Comparison of ENCODE assay signal across 10 cellular contexts in the genomic region with DNA sequence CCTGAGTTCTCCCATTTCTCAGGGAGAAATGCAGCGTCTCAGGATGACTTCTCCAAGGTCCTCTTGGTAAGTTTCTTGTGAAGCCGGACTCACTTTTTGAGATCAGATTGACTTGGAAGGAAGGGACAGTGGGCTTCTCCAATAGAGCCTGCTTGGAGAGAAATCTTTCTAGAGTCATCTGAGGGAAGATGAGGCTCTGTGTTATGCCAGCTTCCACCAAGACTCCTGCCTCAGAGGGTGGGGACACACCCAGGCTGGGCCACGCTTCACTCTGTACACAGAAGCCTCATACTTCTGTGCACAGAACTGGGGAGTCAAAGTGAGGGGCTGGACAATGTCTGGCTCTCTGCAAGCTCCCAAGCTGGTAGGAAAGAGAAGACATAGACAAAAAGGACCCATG. TPM values are rescaled to one million over a fixed set of nuclear protein-coding genes. Genes with fewer than 3 reads are reported as not detected.
A peak's percentile ranks its signal among the peaks of the same experiment; 100 is the strongest.
DNase-seq lines count a peak whose midpoint lies in the region; ATAC-seq and TF ChIP-seq lines count a peak whose summit lies in the region.
"Had no signal": no experiment of that assay in that cellular context is flagged by ENCODE, and none has a peak within 500 bp of the region (broad histone marks: within the 10 kb centered on the region; RNA-seq: fewer than 3 reads in every experiment).

No MANE protein-coding gene starts in this region.

- no peak overlapping the region for H3K4me2 ChIP-seq in mesendoderm (ENCODE audit: low read length)

- peak overlapping the region; percentile 55 for H3K4me3 Mint-ChIP-seq in activated CD4-positive, alpha-beta T cell treated with anti-CD3 and anti-CD28 coated beads, Interleukin-2, amount 10 ng/mL, durations not matched to agents 7 days and 5 days

- intact Hi-C loops in testis (cut with DNase I; ENCODE audit: low total_unique reads): loop anchor here (10.0 kb wide), 1 partner anchor 61 kb away; the partner anchor contains the start of gene VSIR

- H3K23ac ChIP-seq in mesendoderm (ENCODE audit: low read length): peak overlapping the region; percentile 50

- no peak for TF ChIP-seq CTCF in testis (IDR thresholded peaks at IDR 0.05)

- H3K9me3 ChIP-seq in testis: no peaks in the 10 kb centered on the region

- H3K4ac ChIP-seq in mesendoderm (ENCODE audit: low read depth, low read length): no peak overlapping the region

- CTCF ChIA-PET in activated CD4-positive, alpha-beta T cell treated with anti-CD3 and anti-CD28 coated beads, Interleukin-2, amount 10 ng/mL, durations not matched to agents 7 days and 5 days (lab: Charles Lee): interaction anchor here (0.9 to 7.0 kb wide), 6 partner anchors 8 to 377 kb away, joined by 3 to 40 read pairs (median 14); partner anchors contain the start of gene VSIR

- no peak overlapping the region for H4K8ac ChIP-seq in mesendoderm (ENCODE audit: low read depth, low read length)

- H3K4me1 ChIP-seq in mesendoderm (ENCODE audit: control insufficient read depth, low read depth, low read length) (no peaks in the 10 kb centered on the region), testis (peaks cover 41% of the 10 kb centered on the region)

- H3K56ac ChIP-seq in mesendoderm (ENCODE audit: low read length): peak overlapping the region; percentile 10

- ATAC-seq in HG02763 (IDR thresholded peaks at IDR 0.05; ENCODE audit: unreplicated experiment) (no peak), GM18505 (IDR thresholded peaks at IDR 0.05; ENCODE audit: unreplicated experiment) (no peak)

- no peaks in the 10 kb centered on the region for H3K79me2 ChIP-seq in mesendoderm (ENCODE audit: control insufficient read depth, insufficient read depth, low read length)

- no peaks in the 10 kb centered on the region for H3K27me3 Mint-ChIP-seq in activated CD4-positive, alpha-beta T cell treated with anti-CD3 and anti-CD28 coated beads, Interleukin-2, amount 10 ng/mL, durations not matched to agents 7 days and 5 days

- H3K9me3 Mint-ChIP-seq in activated CD4-positive, alpha-beta T cell treated with anti-CD3 and anti-CD28 coated beads, Interleukin-2, amount 10 ng/mL, durations not matched to agents 7 days and 5 days: no peaks in the 10 kb centered on the region

- H3K79me1 ChIP-seq in mesendoderm (ENCODE audit: low read length): no peaks in the 10 kb centered on the region

- H2AK5ac ChIP-seq in mesendoderm (ENCODE audit: low read length): no peak overlapping the region

- peaks cover 56% of the 10 kb centered on the region for H3K4me1 Mint-ChIP-seq in activated CD4-positive, alpha-beta T cell treated with anti-CD3 and anti-CD28 coated beads, Interleukin-2, amount 10 ng/mL, durations not matched to agents 7 days and 5 days

- H3K4me3 ChIP-seq in mesendoderm (ENCODE audit: low read length) (no peak overlapping the region), testis (no peak overlapping the region)

- no peak for TF ChIP-seq POLR2A in testis (IDR thresholded peaks at IDR 0.05)
- no peak for TF ChIP-seq POLR2A in GM18505 (IDR thresholded peaks at IDR 0.05; ENCODE audit: borderline replicate concordance, extremely low read depth, insufficient read depth, insufficient read length)

- H3K36me3 ChIP-seq in mesendoderm (ENCODE audit: control insufficient read depth, insufficient read depth, low read length) (no peaks in the 10 kb centered on the region), testis (ENCODE audit: low read depth, missing control alignments) (no peaks in the 10 kb centered on the region)

- no peaks in the 10 kb centered on the region for H3K36me3 Mint-ChIP-seq in activated CD4-positive, alpha-beta T cell treated with anti-CD3 and anti-CD28 coated beads, Interleukin-2, amount 10 ng/mL, durations not matched to agents 7 days and 5 days (ENCODE audit: low read depth)

- no peak overlapping the region for H4K5ac ChIP-seq in mesendoderm (ENCODE audit: low read length)

- H3K27me3 ChIP-seq in mesendoderm (ENCODE audit: insufficient read depth, low read length, poor library complexity) (no peaks in the 10 kb centered on the region), testis (no peaks in the 10 kb centered on the region)

- H3K27ac Mint-ChIP-seq in activated CD4-positive, alpha-beta T cell treated with anti-CD3 and anti-CD28 coated beads, Interleukin-2, amount 10 ng/mL, durations not matched to agents 7 days and 5 days: peak overlapping the region; percentile 97

- no peak for DNase-seq in activated CD4-positive, alpha-beta T cell treated with anti-CD3 and anti-CD28 coated beads, Interleukin-2, amount 10 ng/mL, durations not matched to agents 7 days and 5 days
- no peak for DNase-seq in activated CD4-positive, alpha-beta T cell treated with anti-CD3 and anti-CD28 coated beads, Interleukin-2, amount 50 U/mL, for 1 hour
- DNase-seq in mesendoderm (no peak), testis (no peak), middle frontal gyrus (ENCODE audit: extremely low spot score, low spot score) (no peak)
- DNase-seq: ACHN; activated effector memory CD4-positive, alpha-beta T cell treated with anti-CD3 and anti-CD28 coated beads, Interleukin-2, amount 50 U/mL, for 16 hours had no signal

- no peak overlapping the region for H2BK15ac ChIP-seq in mesendoderm (replicated peaks; ENCODE audit: low read depth)

- POLR2A ChIA-PET in activated CD4-positive, alpha-beta T cell treated with anti-CD3 and anti-CD28 coated beads, Interleukin-2, amount 10 ng/mL, durations not matched to agents 7 days and 5 days (lab: Charles Lee): no interaction called here

- no peak overlapping the region for H2BK120ac ChIP-seq in mesendoderm (ENCODE audit: low read depth, low read length)

- H2BK5ac ChIP-seq in mesendoderm (ENCODE audit: low read length): no peak overlapping the region

- H3K18ac ChIP-seq in mesendoderm (ENCODE audit: low read length): no peak overlapping the region

- H3K27ac ChIP-seq in angular gyrus (ENCODE audit: low read depth, low read length) (peak overlapping the region; percentile 98), mesendoderm (ENCODE audit: low read depth, low read length) (no peak overlapping the region), testis (peak overlapping the region; percentile 74 to 83)

- no peak overlapping the region for H3K9ac ChIP-seq in mesendoderm (ENCODE audit: low read length)

- no CpG with 5 or more reads among the region's 3 CpGs for WGBS in mesendoderm (ENCODE audit: extremely low coverage, insufficient coverage, low lambda C conversion rate)
- 77 to 78% methylated on average over 3 of the region's 3 CpGs for WGBS in testis, 2 donors

RNA-seq across cellular contexts. Expression of gene C10orf105, which starts 5.5 kb away (rescaled TPM):
- under 1 TPM; 0.52 to 0.71 TPM for total RNA-seq in activated CD4-positive, alpha-beta T cell treated with anti-CD3 and anti-CD28 coated beads, Interleukin-2, amount 10 ng/mL, durations not matched to agents 7 days and 5 days
- 0.29 TPM for polyA plus RNA-seq in mesendoderm (2013, experiment 1 of 2)
- 0.25 TPM for polyA plus RNA-seq in mesendoderm (2013, experiment 2 of 2)
- total RNA-seq in testis: under 1 TPM; 0.47 to 0.87 TPM
- polyA plus RNA-seq in testis (ENCODE audit: insufficient read depth, low read depth, low replicate concordance): 1.7 TPM

RNA-seq across cellular contexts. Expression of gene VSIR, which starts 59.3 kb away (rescaled TPM):
- 100 to 1,000 TPM; 120 to 148 TPM for total RNA-seq in activated CD4-positive, alpha-beta T cell treated with anti-CD3 and anti-CD28 coated beads, Interleukin-2, amount 10 ng/mL, durations not matched to agents 7 days and 5 days
- polyA plus RNA-seq in mesendoderm (2013, experiment 1 of 2): 0.01 TPM
- 0.07 TPM for polyA plus RNA-seq in mesendoderm (2013, experiment 2 of 2)
- total RNA-seq in testis: 10 to 100 TPM; 26.1 to 54.6 TPM
- 54.4 TPM for polyA plus RNA-seq in testis (ENCODE audit: insufficient read depth, low read depth, low replicate concordance)
